Comparison of ENCODE assay signal across 1 cellular context in the genomic region with DNA sequence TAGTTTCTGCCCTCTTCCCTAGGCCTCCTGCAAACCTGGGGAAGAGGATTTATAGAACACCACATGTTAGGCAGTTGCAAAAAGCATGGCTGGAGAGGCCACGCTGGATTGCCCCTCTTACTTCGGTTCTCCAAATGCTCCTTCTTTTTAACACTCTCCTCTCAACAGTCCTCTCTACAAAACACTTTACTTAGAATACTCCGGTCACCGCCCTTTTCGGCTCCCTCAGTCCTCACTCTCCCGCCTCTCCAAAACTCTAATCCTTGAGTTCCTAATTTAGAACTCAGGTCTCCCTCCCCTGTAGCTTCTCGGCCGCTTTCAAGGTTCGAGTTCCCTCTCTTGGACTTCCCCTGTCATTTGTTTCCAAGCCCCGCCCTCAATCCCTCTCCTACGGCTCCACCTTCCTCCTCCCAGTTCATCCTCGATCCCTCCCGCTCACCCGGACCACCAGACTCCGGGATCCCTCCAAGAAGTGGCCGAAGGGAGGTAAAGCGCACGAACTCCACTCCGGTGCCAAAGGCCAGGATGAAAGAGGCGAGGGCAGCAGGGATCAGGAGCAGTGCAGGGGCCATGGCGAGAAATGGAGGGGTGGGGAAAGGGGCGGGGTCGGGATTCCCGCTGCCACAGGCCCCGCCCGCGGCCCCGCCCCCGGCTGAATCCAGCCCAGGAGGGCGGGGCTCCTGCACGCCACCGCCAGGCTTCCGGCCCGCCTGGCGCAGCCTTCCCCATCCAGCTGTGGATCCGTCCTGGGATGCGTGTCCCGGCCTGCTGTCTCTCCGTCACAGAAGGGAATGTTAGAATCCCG.
TF ChIP-seq lines count a peak whose summit lies in the region.

A gene with protein sequence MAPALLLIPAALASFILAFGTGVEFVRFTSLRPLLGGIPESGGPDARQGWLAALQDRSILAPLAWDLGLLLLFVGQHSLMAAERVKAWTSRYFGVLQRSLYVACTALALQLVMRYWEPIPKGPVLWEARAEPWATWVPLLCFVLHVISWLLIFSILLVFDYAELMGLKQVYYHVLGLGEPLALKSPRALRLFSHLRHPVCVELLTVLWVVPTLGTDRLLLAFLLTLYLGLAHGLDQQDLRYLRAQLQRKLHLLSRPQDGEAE (minus strand): TSS at position 582 of the 805 bp plus-strand sequence. CDS start 10 bp downstream, at position 572.

TF ChIP-seq in IMR-90, 13 proteins besides CTCF, POLR2A, EP300 and RAD21 (continued from another document):
- peak; percentile 59; the same call in 1 of the 2 replicates for TF ChIP-seq BHLHE40 (IDR thresholded peaks at IDR 0.05; ENCODE audit: low read depth, low read length)
